Comparison of ENCODE assay signal across 27 cellular contexts in the genomic region with DNA sequence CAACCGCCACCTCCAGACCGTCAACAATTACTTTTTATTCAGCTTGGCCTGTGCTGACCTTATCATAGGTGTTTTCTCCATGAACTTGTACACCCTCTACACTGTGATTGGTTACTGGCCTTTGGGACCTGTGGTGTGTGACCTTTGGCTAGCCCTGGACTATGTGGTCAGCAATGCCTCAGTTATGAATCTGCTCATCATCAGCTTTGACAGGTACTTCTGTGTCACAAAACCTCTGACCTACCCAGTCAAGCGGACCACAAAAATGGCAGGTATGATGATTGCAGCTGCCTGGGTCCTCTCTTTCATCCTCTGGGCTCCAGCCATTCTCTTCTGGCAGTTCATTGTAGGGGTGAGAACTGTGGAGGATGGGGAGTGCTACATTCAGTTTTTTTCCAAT.
"Had no signal": no experiment of that assay in that cellular context is flagged by ENCODE, and none has a peak within 500 bp of the region (broad histone marks: within the 10 kb centered on the region; RNA-seq: fewer than 3 reads in every experiment).

No MANE protein-coding gene starts in this region.

- FAIRE-seq: urothelium cell line had no signal

- H3K79me2 ChIP-seq: hepatocyte had no signal

- H3K27ac ChIP-seq: colonic mucosa, epithelial cell of prostate, gastrocnemius medialis, hepatocyte, left lung, lower lobe of right lung, prostate gland, sigmoid colon, spleen, testis, tibial artery, upper lobe of left lung had no signal

- DNase-seq: colonic mucosa; effector CD8-positive, alpha-beta T cell; endodermal cell; foreskin fibroblast; gastrocnemius medialis; head of caudate nucleus; left cardiac atrium; left lung; lower lobe of right lung; naive thymus-derived CD8-positive, alpha-beta T cell; nephron progenitor cell; nucleus accumbens; right cardiac atrium; sigmoid colon; spleen; stimulated activated CD4-positive, alpha-beta T cell treated with anti-CD3 and anti-CD28 coated beads, Interleukin-4, amount 100 ng/mL, for 4 hours; stimulated activated naive CD8-positive, alpha-beta T cell treated with anti-CD3 and anti-CD28 coated beads, Interleukin-15, Interleukin-2, amounts not matched to agents 100 U/mL and 50 U/mL, for 24 hours; substantia nigra; testis; tibial artery; upper lobe of left lung had no signal

- H3K9me3 ChIP-seq: colonic mucosa, gastrocnemius medialis, left lung, lower lobe of right lung, prostate gland, sigmoid colon, testis, tibial artery, upper lobe of left lung had no signal

- H3K27me3 ChIP-seq: colonic mucosa, gastrocnemius medialis, hepatocyte, left lung, sigmoid colon, spleen, testis, tibial artery, upper lobe of left lung had no signal

- H3K36me3 ChIP-seq: colonic mucosa, gastrocnemius medialis, left lung, lower lobe of right lung, prostate gland, spleen, tibial artery, upper lobe of left lung had no signal

- H3K4me3 ChIP-seq: colonic mucosa, gastrocnemius medialis, hepatocyte, left lung, lower lobe of right lung, prostate gland, sigmoid colon, spleen, testis, tibial artery, upper lobe of left lung had no signal

- H3K4me1 ChIP-seq: colonic mucosa, gastrocnemius medialis, left lung, lower lobe of right lung, prostate gland, sigmoid colon, spleen, testis, tibial artery, upper lobe of left lung had no signal

- H2AFZ ChIP-seq: hepatocyte had no signal

- ATAC-seq: esophagus mucosa; gastrocnemius medialis; left lung; lower lobe of right lung; naive thymus-derived CD8-positive, alpha-beta T cell; stimulated activated memory B cell treated with anti-CD40 and anti-IgM and Interleukin-4, amounts not matched to agents 10 μg/mL and 1 μg/mL and 100 μg/mL, for 72 hours; stimulated activated naive CD8-positive, alpha-beta T cell treated with anti-CD3 and anti-CD28 coated beads, Interleukin-15, Interleukin-2, amounts not matched to agents 100 U/mL and 50 U/mL, for 24 hours had no signal

- H3K4me2 ChIP-seq: hepatocyte had no signal
